ENCODE assay signal across 9 cellular contexts in genomic region chr20:48826064-48826463, GRCh38. TPM values are rescaled to one million over a fixed set of nuclear protein-coding genes. Genes with fewer than 3 reads are reported as not detected.
A peak's percentile ranks its signal among the peaks of the same experiment; 100 is the strongest.
DNase-seq lines count a peak whose midpoint lies in the region; ATAC-seq and TF ChIP-seq lines count a peak whose summit lies in the region.
"Had no signal": no experiment of that assay in that cellular context is flagged by ENCODE, and none has a peak within 500 bp of the region (broad histone marks: within the 10 kb centered on the region; RNA-seq: fewer than 3 reads in every experiment).

No MANE protein-coding gene starts in this region.

- peaks cover 11% of the 10 kb centered on the region for H3K36me3 Mint-ChIP-seq in activated B cell treated with CpG ODN at 0.5 μM for 24 hours (ENCODE audit: low read depth)

- H3K4me1 ChIP-seq in right cardiac atrium (ENCODE audit: control insufficient read depth, insufficient read depth, low read length) (no peaks in the 10 kb centered on the region), spleen (peaks cover 40 to 92% (median 58%) of the 10 kb centered on the region in 6 donors)

- TF ChIP-seq POLR2A in spleen (IDR thresholded peaks at IDR 0.05): no peak

- peak; percentile 56 for DNase-seq in DMS 273 (lab: John Stamatoyannopoulos, UW; ENCODE audit: unreplicated experiment)
- DNase-seq in DMS 273 treated with DMSO at 0.1 percent for 48 hours (lab: John Stamatoyannopoulos, UW): no peak
- no peak for DNase-seq in activated B cell treated with CpG ODN at 0.5 μM for 24 hours
- peak in 1 of 3 donors; percentile 64 for DNase-seq in right cardiac atrium
- DNase-seq in spleen: no peak
- DNase-seq in H4 (ENCODE audit: low spot score): no peak
- DNase-seq in T1000 (lab: John Stamatoyannopoulos, UW): no peak

- intact Hi-C loops in activated B cell treated with CpG ODN at 0.5 μM for 24 hours (cut with micrococcal nuclease): loop anchor here (2.0 to 10.0 kb wide), 6 partner anchors 36 to 449 kb away; partner anchors contain the start of gene ZNFX1
- intact Hi-C loops in right cardiac atrium (cut with DNase I): loop anchor here in 1 of 4 donors (10.0 kb wide), 1 partner anchor 79 kb away; no protein-coding TSS in a partner anchor
- intact Hi-C loops in spleen (cut with DNase I; ENCODE audit: low total_unique reads): loop anchor here (10.0 kb wide), 1 partner anchor 71 kb away; no protein-coding TSS in a partner anchor

- H3K4me3 ChIP-seq in right cardiac atrium (ENCODE audit: low read length) (peak overlapping the region; percentile 61), spleen (peak overlapping the region; percentile 79 to 96 (median 87))

- H3K27ac ChIP-seq in right cardiac atrium (ENCODE audit: low read length) (peak overlapping the region; percentile 10), spleen (peak overlapping the region; percentile 38 to 97 (median 92))
- H3K27ac ChIP-seq: 22Rv1 had no signal

- no peaks in the 10 kb centered on the region for H3K9me3 Mint-ChIP-seq in activated B cell treated with CpG ODN at 0.5 μM for 24 hours

- H3K4me1 Mint-ChIP-seq in activated B cell treated with CpG ODN at 0.5 μM for 24 hours: peaks cover 22% of the 10 kb centered on the region

- H3K27ac Mint-ChIP-seq in activated B cell treated with CpG ODN at 0.5 μM for 24 hours: peak overlapping the region; percentile 95

- ATAC-seq in activated B cell treated with CpG ODN at 0.5 μM for 24 hours (ENCODE audit: low read depth) (no peak), right cardiac atrium (no peak), GM21526 (IDR thresholded peaks at IDR 0.05; ENCODE audit: low FRiP score, unreplicated experiment) (no peak)

- TF ChIP-seq CTCF in activated B cell treated with CpG ODN at 0.5 μM for 24 hours (IDR thresholded peaks at IDR 0.05): no peak
- no peak for TF ChIP-seq CTCF in spleen (IDR thresholded peaks at IDR 0.05 in 8 of 11, conservative IDR thresholded peaks at IDR 0.05 in 3 of 11)

- H3K27me3 ChIP-seq in right cardiac atrium (ENCODE audit: control insufficient read depth, insufficient read depth) (no peaks in the 10 kb centered on the region), spleen (replicated peaks in 1 of 7) (no peaks in the 10 kb centered on the region)

- no peaks in the 10 kb centered on the region for H3K9me3 ChIP-seq in right cardiac atrium (ENCODE audit: control insufficient read depth, low read length)
- H3K9me3 ChIP-seq in spleen: no peaks in the 10 kb centered on the region

- CTCF ChIA-PET in activated B cell treated with CpG ODN at 0.5 μM for 24 hours (lab: Charles Lee): interaction anchor here (1.0 to 2.0 kb wide), 5 partner anchors 79 to 168 kb away, joined by 3 to 12 read pairs (median 3); no protein-coding TSS in a partner anchor

- 50% methylated on average over 2 of the region's 2 CpGs for WGBS in right cardiac atrium
- whole genome bisulfite sequencing in spleen, 5 donors: 6 to 20% (median 11%) methylated on average over 2 of the region's 2 CpGs

- H3K4me3 Mint-ChIP-seq in activated B cell treated with CpG ODN at 0.5 μM for 24 hours: peak overlapping the region; percentile 95

- H3K27me3 Mint-ChIP-seq in activated B cell treated with CpG ODN at 0.5 μM for 24 hours: no peaks in the 10 kb centered on the region

- POLR2A ChIA-PET in activated B cell treated with CpG ODN at 0.5 μM for 24 hours (lab: Charles Lee): interaction anchor here (0.7 to 3.8 kb wide), 16 partner anchors 8 to 114 kb away, joined by 3 to 41 read pairs (median 5); partner anchors contain the start of gene ARFGEF2

- H3K36me3 ChIP-seq in spleen: peaks cover 0 to 13% (median 0%) of the 10 kb centered on the region in 6 donors

RNA-seq across cellular contexts. Expression of gene PREX1, which starts 1.7 kb away (rescaled TPM):
- total RNA-seq in activated B cell treated with CpG ODN at 0.5 μM for 24 hours: 65.0 and 71.4 TPM in 2 replicates
- 10 to 100 TPM; 10.4 to 16.2 (median 14.7) TPM for total RNA-seq in right cardiac atrium
- polyA plus RNA-seq in right cardiac atrium: 9.0 TPM
- total RNA-seq in spleen: 100 to 1,000 TPM; 116 to 279 (median 166) TPM
- polyA plus RNA-seq in spleen: 10 to 100 TPM; 36.7 to 76.7 (median 49.7) TPM
- total RNA-seq in H4 (2014; rRNA removed; shearing (Covaris generic)): 2.8 and 3.1 TPM in 2 replicates
